In the genomic region with DNA sequence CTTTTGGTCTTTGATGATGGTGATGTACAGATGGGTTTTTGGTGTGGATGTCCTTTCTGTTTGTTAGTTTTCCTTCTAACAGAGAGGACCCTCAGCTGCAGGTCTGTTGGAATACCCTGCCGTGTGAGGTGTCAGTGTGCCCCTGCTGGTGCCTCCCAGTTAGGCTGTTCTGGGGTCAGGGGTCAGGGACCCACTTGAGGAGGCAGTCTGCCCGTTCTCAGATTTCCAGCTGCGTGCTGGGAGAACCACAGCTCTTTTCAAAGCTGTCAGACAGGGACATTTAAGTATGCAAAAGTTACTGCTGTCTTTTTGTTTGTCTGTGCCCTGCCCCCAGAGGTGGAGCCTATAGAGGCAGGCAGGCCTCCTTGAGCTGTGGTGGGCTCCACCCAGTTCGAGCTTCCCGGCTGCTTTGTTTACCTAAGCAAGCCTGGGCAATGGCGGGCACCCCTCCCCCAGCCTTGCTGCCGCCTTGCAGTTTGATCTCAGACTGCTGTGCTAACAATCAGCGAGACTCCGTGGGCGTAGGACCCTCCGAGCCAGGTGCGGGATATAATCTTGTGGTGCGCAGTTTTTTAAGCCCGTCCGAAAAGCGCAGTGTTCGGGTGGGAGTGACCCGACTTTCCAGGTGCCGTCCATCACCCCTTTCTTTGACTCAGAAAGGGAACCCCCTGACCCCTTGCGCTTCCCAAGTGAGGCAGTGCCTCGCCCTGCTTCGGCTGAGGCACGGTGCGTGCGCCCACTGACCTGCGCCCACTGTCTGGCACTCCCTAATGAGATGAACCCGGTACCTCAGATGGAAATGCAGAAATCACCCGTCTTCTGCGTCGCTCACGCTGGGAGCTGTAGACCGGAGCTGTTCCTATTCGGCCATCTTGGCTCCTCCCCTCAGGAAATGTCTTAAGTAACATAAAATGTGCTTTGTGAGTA, we compare ENCODE assay signal across 8 cellular contexts. TPM values are rescaled to one million over a fixed set of nuclear protein-coding genes. Genes with fewer than 3 reads are reported as not detected.
DNase-seq lines count a peak whose midpoint lies in the region; TF ChIP-seq lines count a peak whose summit lies in the region.
"Not testable (repeated sequence)": the region's sequence is repeated elsewhere in the genome, so short reads cannot be mapped to it uniquely, and the experiment has no call there.

No MANE protein-coding gene starts in this region.

- not testable (repeated sequence) for TF ChIP-seq CTCF in PC-9 (conservative IDR thresholded peaks at IDR 0.05); chondrocyte (IDR thresholded peaks at IDR 0.05)

- peak overlapping the region; percentile 65 for H4K8ac ChIP-seq in trophoblast cell (ENCODE audit: low read depth, low read length)

- intact Hi-C loops in PC-9 (cut with micrococcal nuclease; ENCODE audit: unreplicated experiment): not testable (repeated sequence)

- POLR2A ChIA-PET in PC-9 (lab: Charles Lee; ENCODE audit: unreplicated experiment): interaction anchor here (0.6 kb wide), 2 partner anchors 78 to 98 kb away, joined by 3 to 7 read pairs; no protein-coding TSS in a partner anchor

- peak overlapping the region; percentile 26; the same call in 1 of the 2 replicates for H3K4me2 ChIP-seq in PC-9
- not testable (repeated sequence) for H3K4me2 ChIP-seq in trophoblast cell (ENCODE audit: low read length)

- H3K4me1 ChIP-seq in ES-I3 (ENCODE audit: insufficient read depth, low read length); HUES48 (ENCODE audit: control insufficient read depth, insufficient read depth, low read length); PC-9 (replicated peaks; ENCODE audit: insufficient read depth); iPS-15b (ENCODE audit: control insufficient read depth, insufficient read depth, low read length); mucosa of stomach (ENCODE audit: control insufficient read depth, insufficient read depth, low read length); trophoblast cell (ENCODE audit: control insufficient read depth in 1 of 2, insufficient read depth in 2 of 2, low read length in 2 of 2): not testable (repeated sequence)

- H3K4me3 Mint-ChIP-seq in chondrocyte (ENCODE audit: unreplicated experiment): peak overlapping the region; percentile 27

- H3K9me3 Mint-ChIP-seq in chondrocyte (ENCODE audit: low read depth): not testable (repeated sequence)

- not testable (repeated sequence) for H2BK5ac ChIP-seq in trophoblast cell (ENCODE audit: low read depth, low read length, poor library complexity)

- H3K9me3 ChIP-seq in ES-I3 (ENCODE audit: control insufficient read depth, insufficient read depth, low read length); HUES48 (ENCODE audit: control insufficient read depth, insufficient read depth, low read length); PC-9 (ENCODE audit: insufficient read depth, low read depth); iPS-15b (ENCODE audit: control insufficient read depth, insufficient read depth, low read length); mucosa of stomach (ENCODE audit: control insufficient read depth, low read length); trophoblast cell (ENCODE audit: insufficient read depth, low read depth, low read length): not testable (repeated sequence)

- CTCF ChIA-PET in PC-9 (lab: Charles Lee): interaction anchor here (0.8 kb wide), 1 partner anchor 71 kb away, joined by 3 read pairs; no protein-coding TSS in a partner anchor

- H2BK120ac ChIP-seq in trophoblast cell (ENCODE audit: insufficient read depth, low read length, poor library complexity): peak overlapping the region; percentile 22

- not testable (repeated sequence) for H3K4ac ChIP-seq in trophoblast cell (ENCODE audit: low read depth, low read length)

- H3F3A ChIP-seq in PC-9 (ENCODE audit: insufficient read depth, low read depth): not testable (repeated sequence)

- DNase-seq in NCI-H2171 treated with DMSO at 0.1 percent for 48 hours (lab: John Stamatoyannopoulos, UW) (peak; percentile 12), PC-9 (peak in 1 of 2 experiments; percentile 24)
- DNase-seq in chondrocyte (ENCODE audit: low spot score); trophoblast cell: not testable (repeated sequence)

- H3K23ac ChIP-seq in trophoblast cell (ENCODE audit: low read length): not testable (repeated sequence)

- H4K91ac ChIP-seq in trophoblast cell (ENCODE audit: low read depth, low read length): not testable (repeated sequence)

- H2BK12ac ChIP-seq in trophoblast cell (ENCODE audit: low read length): not testable (repeated sequence)

- not testable (repeated sequence) for H2AK5ac ChIP-seq in trophoblast cell (ENCODE audit: low read length)

- H3K4me3 ChIP-seq in HUES48 (ENCODE audit: low read depth, low read length): peak overlapping the region; percentile 32; the same call in 1 of the 2 replicates
- peak overlapping the region; percentile 48; the same call in 1 of the 2 replicates for H3K4me3 ChIP-seq in PC-9
- peak overlapping the region; percentile 37 for H3K4me3 ChIP-seq in iPS-15b (ENCODE audit: low read depth, low read length)
- peak overlapping the region; percentile 41 for H3K4me3 ChIP-seq in mucosa of stomach (ENCODE audit: low read length)
- not testable (repeated sequence) for H3K4me3 ChIP-seq in trophoblast cell (ENCODE audit: low read depth, low read length)

- H3K36me3 ChIP-seq in ES-I3 (ENCODE audit: insufficient read depth, low read length); HUES48 (ENCODE audit: control insufficient read depth, insufficient read depth, low read length); PC-9 (ENCODE audit: low read depth); iPS-15b (ENCODE audit: control insufficient read depth, insufficient read depth, low read length); mucosa of stomach (ENCODE audit: control insufficient read depth, insufficient read depth, low read length); trophoblast cell (ENCODE audit: control insufficient read depth in 1 of 2, insufficient read depth in 2 of 2, low read length in 2 of 2): not testable (repeated sequence)

- not testable (repeated sequence) for H3K18ac ChIP-seq in trophoblast cell (ENCODE audit: low read length)

- H3K27me3 ChIP-seq in HUES48 (ENCODE audit: control insufficient read depth, insufficient read depth, low read length); PC-9 (ENCODE audit: insufficient read depth, low read depth); iPS-15b (ENCODE audit: control insufficient read depth, insufficient read depth, low read length); mucosa of stomach (ENCODE audit: control insufficient read depth, insufficient read depth, low read length); trophoblast cell (ENCODE audit: insufficient read depth, low read length): not testable (repeated sequence)

- H3K27ac Mint-ChIP-seq in chondrocyte (ENCODE audit: unreplicated experiment): peak overlapping the region; percentile 12

- not testable (repeated sequence) for H3K9me2 ChIP-seq in PC-9 (ENCODE audit: insufficient read depth)

- 0 out of 2 replicates have a peak overlapping the region, but pooled peaks have one; percentile 39 for H2AFZ ChIP-seq in PC-9
- H2AFZ ChIP-seq in trophoblast cell (ENCODE audit: insufficient read depth, low read length, poor library complexity): not testable (repeated sequence)

- H3K9ac ChIP-seq in ES-I3 (ENCODE audit: low read depth, low read length): peak overlapping the region; percentile 50
- peak overlapping the region; percentile 12; the same call in 1 of the 2 replicates for H3K9ac ChIP-seq in HUES48 (ENCODE audit: low read depth, low read length)
- peak overlapping the region; percentile 12 for H3K9ac ChIP-seq in iPS-15b (ENCODE audit: low read depth, low read length)
- H3K9ac ChIP-seq in mucosa of stomach (ENCODE audit: low read length): peak overlapping the region; percentile 15
- not testable (repeated sequence) for H3K9ac ChIP-seq in trophoblast cell (ENCODE audit: low read length)

- H3K79me2 ChIP-seq in PC-9 (ENCODE audit: low read depth); trophoblast cell (ENCODE audit: control insufficient read depth, insufficient read depth, low read length, poor library complexity): not testable (repeated sequence)

- not testable (repeated sequence) for H3K14ac ChIP-seq in trophoblast cell (ENCODE audit: low read length)

- H3K4me1 Mint-ChIP-seq in chondrocyte (ENCODE audit: low read depth): peaks cover 32% of the 10 kb centered on the region

- peak overlapping the region; percentile 59 for H3K27ac ChIP-seq in HUES48 (ENCODE audit: low read depth, low read length)
- not testable (repeated sequence) for H3K27ac ChIP-seq in PC-9; trophoblast cell (ENCODE audit: low read depth, low read length)

- H4K20me1 ChIP-seq in PC-9 (ENCODE audit: insufficient read depth): not testable (repeated sequence)

- WGBS in trophoblast cell (ENCODE audit: extremely low coverage, insufficient coverage, insufficient read length): no CpG with 5 or more reads among the region's 33 CpGs

- not testable (repeated sequence) for H3K27me3 Mint-ChIP-seq in chondrocyte (ENCODE audit: low read depth)

- H4K12ac ChIP-seq in trophoblast cell (ENCODE audit: low read depth, low read length): peak overlapping the region; percentile 70

- BruUV-seq in PC-9 (replicated peaks; lab: Mats Ljungman, UMichigan): not testable (repeated sequence)

- peaks cover 13% of the 10 kb centered on the region for H3K36me3 Mint-ChIP-seq in chondrocyte (ENCODE audit: low read depth)

- H3K79me1 ChIP-seq in trophoblast cell (ENCODE audit: low read length): not testable (repeated sequence)

RNA-seq across cellular contexts. Expression of gene PTPDC1, which starts 10.2 kb away (rescaled TPM):
- total RNA-seq in PC-9 (2021) (6.5 and 7.4 TPM in 2 replicates), chondrocyte (14.9 to 24.0 TPM (median 16.0 TPM) in 3 replicates)
- 3.4 and 4.0 TPM in 2 replicates for polyA plus RNA-seq in trophoblast cell (2013)
